1 cellular context compared by ENCODE assay signal in the genomic region with DNA sequence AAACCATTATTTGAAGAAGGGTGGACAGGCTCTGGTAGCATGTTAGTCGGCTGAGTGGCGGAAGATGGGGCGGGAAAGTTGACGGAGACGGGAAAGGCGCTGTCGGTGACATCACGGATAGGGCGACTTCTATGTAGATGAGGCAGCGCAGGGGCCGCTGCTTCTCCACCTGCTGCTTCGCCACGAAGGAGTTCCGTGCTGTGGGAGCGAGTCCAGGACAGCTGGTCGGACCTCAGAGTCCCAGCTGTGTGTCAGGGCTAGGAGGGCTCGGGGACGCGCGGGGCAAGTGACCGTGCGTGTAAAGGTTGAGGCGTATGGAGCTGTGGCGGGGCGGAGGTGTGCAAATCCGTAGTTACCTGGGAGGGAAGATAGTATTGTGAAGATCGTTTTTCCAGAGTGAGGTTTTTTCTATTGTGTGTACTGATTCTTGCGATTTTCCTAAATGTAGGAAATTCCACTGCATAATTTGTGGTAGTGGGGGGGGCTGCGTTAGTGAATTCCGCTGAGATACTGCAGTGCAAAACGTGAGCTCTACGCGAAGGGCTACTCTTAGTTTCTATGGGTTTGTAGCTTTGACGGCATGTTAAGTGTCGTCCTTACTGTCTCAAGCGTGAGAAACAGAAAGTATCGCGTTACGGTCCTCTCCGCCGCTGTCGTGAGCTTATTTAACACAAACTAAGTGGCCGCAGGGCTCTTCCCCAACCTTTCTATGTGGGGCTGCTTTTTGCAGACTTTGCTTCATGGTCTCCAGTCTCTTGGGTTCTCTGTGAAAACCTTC.
TF ChIP-seq lines count a peak whose summit lies in the region.

No MANE protein-coding gene starts in this region.

TF ChIP-seq in GM12878, 131 proteins besides CTCF, POLR2A, EP300 and RAD21 (continued from another document and continues in another):
- TF ChIP-seq, protein P1, sequence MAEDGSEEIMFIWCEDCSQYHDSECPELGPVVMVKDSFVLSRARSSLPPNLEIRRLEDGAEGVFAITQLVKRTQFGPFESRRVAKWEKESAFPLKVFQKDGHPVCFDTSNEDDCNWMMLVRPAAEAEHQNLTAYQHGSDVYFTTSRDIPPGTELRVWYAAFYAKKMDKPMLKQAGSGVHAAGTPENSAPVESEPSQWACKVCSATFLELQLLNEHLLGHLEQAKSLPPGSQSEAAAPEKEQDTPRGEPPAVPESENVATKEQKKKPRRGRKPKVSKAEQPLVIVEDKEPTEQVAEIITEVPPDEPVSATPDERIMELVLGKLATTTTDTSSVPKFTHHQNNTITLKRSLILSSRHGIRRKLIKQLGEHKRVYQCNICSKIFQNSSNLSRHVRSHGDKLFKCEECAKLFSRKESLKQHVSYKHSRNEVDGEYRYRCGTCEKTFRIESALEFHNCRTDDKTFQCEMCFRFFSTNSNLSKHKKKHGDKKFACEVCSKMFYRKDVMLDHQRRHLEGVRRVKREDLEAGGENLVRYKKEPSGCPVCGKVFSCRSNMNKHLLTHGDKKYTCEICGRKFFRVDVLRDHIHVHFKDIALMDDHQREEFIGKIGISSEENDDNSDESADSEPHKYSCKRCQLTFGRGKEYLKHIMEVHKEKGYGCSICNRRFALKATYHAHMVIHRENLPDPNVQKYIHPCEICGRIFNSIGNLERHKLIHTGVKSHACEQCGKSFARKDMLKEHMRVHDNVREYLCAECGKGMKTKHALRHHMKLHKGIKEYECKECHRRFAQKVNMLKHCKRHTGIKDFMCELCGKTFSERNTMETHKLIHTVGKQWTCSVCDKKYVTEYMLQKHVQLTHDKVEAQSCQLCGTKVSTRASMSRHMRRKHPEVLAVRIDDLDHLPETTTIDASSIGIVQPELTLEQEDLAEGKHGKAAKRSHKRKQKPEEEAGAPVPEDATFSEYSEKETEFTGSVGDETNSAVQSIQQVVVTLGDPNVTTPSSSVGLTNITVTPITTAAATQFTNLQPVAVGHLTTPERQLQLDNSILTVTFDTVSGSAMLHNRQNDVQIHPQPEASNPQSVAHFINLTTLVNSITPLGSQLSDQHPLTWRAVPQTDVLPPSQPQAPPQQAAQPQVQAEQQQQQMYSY (CRISPR knock-in tag; IDR thresholded peaks at IDR 0.05): peak; percentile 98
- TF ChIP-seq LARP7 (IDR thresholded peaks at IDR 0.05): no peak
- TF ChIP-seq SMAD1 (IDR thresholded peaks at IDR 0.05; ENCODE audit: low read depth, partially characterized antibody): peak; percentile 70
- TF ChIP-seq IKZF1 (conservative IDR thresholded peaks at IDR 0.05): peak; percentile 55; the same call in 1 of the 2 replicates
- TF ChIP-seq PML (IDR thresholded peaks at IDR 0.05; ENCODE audit: low read length): peak; percentile 100
- no peak for TF ChIP-seq ZNF24 (IDR thresholded peaks at IDR 0.05)
- TF ChIP-seq SP1 (IDR thresholded peaks at IDR 0.05; ENCODE audit: low read depth, low read length): no peak
- no peak for TF ChIP-seq CEBPB (IDR thresholded peaks at IDR 0.05; ENCODE audit: borderline replicate concordance in 1 of 2, low read depth in 2 of 2, low read length in 2 of 2)
- TF ChIP-seq RELA (IDR thresholded peaks at IDR 0.05; ENCODE audit: borderline replicate concordance, partially characterized antibody): no peak
- 0 out of 2 replicates have a peak, but pooled peaks have one; percentile 23 for TF ChIP-seq STAT1 (conservative IDR thresholded peaks at IDR 0.05)
- no peak for TF ChIP-seq SIX5 (IDR thresholded peaks at IDR 0.05; ENCODE audit: low read depth, low read length, severe bottlenecking)
- peak; percentile 38; the same call in 1 of the 2 replicates for TF ChIP-seq EED (IDR thresholded peaks at IDR 0.05; ENCODE audit: low read depth)
- TF ChIP-seq IRF4 (IDR thresholded peaks at IDR 0.05; ENCODE audit: low read depth, low read length): no peak
- TF ChIP-seq, protein P2, sequence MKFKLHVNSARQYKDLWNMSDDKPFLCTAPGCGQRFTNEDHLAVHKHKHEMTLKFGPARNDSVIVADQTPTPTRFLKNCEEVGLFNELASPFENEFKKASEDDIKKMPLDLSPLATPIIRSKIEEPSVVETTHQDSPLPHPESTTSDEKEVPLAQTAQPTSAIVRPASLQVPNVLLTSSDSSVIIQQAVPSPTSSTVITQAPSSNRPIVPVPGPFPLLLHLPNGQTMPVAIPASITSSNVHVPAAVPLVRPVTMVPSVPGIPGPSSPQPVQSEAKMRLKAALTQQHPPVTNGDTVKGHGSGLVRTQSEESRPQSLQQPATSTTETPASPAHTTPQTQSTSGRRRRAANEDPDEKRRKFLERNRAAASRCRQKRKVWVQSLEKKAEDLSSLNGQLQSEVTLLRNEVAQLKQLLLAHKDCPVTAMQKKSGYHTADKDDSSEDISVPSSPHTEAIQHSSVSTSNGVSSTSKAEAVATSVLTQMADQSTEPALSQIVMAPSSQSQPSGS (IDR thresholded peaks at IDR 0.05; ENCODE audit: low read length): no peak; the same call in 1 of the 2 replicates
- no peak for TF ChIP-seq JUND (IDR thresholded peaks at IDR 0.05; ENCODE audit: low read depth, low read length)
- TF ChIP-seq, protein P3, sequence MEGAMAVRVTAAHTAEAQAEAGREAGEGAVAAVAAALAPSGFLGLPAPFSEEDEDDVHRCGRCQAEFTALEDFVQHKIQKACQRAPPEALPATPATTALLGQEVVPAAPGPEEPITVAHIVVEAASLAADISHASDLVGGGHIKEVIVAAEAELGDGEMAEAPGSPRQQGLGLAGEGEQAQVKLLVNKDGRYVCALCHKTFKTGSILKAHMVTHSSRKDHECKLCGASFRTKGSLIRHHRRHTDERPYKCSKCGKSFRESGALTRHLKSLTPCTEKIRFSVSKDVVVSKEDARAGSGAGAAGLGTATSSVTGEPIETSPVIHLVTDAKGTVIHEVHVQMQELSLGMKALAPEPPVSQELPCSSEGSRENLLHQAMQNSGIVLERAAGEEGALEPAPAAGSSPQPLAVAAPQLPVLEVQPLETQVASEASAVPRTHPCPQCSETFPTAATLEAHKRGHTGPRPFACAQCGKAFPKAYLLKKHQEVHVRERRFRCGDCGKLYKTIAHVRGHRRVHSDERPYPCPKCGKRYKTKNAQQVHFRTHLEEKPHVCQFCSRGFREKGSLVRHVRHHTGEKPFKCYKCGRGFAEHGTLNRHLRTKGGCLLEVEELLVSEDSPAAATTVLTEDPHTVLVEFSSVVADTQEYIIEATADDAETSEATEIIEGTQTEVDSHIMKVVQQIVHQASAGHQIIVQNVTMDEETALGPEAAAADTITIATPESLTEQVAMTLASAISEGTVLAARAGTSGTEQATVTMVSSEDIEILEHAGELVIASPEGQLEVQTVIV (IDR thresholded peaks at IDR 0.05; ENCODE audit: borderline replicate concordance, partially characterized antibody): no peak
- peak; percentile 71 to 73 for TF ChIP-seq IKZF2 (IDR thresholded peaks at IDR 0.05)
- TF ChIP-seq, protein P4, sequence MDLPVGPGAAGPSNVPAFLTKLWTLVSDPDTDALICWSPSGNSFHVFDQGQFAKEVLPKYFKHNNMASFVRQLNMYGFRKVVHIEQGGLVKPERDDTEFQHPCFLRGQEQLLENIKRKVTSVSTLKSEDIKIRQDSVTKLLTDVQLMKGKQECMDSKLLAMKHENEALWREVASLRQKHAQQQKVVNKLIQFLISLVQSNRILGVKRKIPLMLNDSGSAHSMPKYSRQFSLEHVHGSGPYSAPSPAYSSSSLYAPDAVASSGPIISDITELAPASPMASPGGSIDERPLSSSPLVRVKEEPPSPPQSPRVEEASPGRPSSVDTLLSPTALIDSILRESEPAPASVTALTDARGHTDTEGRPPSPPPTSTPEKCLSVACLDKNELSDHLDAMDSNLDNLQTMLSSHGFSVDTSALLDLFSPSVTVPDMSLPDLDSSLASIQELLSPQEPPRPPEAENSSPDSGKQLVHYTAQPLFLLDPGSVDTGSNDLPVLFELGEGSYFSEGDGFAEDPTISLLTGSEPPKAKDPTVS (IDR thresholded peaks at IDR 0.05; ENCODE audit: low read depth, low read length): no peak
- TF ChIP-seq CBFB (IDR thresholded peaks at IDR 0.05; ENCODE audit: low read depth): peak; percentile 98
- TF ChIP-seq FOXK2 (IDR thresholded peaks at IDR 0.05): no peak
- no peak for TF ChIP-seq CHD1 (IDR thresholded peaks at IDR 0.05; ENCODE audit: low read depth, low read length)
- no peak for TF ChIP-seq MXI1 (IDR thresholded peaks at IDR 0.05; ENCODE audit: low read depth, low read length)
- TF ChIP-seq TARDBP (IDR thresholded peaks at IDR 0.05; ENCODE audit: borderline replicate concordance): no peak
- peak; percentile 86 for TF ChIP-seq BCL11A (IDR thresholded peaks at IDR 0.05; ENCODE audit: low read depth, low read length)
- no peak for TF ChIP-seq ZNF207 (IDR thresholded peaks at IDR 0.05; ENCODE audit: borderline replicate concordance)
- TF ChIP-seq, protein P5, sequence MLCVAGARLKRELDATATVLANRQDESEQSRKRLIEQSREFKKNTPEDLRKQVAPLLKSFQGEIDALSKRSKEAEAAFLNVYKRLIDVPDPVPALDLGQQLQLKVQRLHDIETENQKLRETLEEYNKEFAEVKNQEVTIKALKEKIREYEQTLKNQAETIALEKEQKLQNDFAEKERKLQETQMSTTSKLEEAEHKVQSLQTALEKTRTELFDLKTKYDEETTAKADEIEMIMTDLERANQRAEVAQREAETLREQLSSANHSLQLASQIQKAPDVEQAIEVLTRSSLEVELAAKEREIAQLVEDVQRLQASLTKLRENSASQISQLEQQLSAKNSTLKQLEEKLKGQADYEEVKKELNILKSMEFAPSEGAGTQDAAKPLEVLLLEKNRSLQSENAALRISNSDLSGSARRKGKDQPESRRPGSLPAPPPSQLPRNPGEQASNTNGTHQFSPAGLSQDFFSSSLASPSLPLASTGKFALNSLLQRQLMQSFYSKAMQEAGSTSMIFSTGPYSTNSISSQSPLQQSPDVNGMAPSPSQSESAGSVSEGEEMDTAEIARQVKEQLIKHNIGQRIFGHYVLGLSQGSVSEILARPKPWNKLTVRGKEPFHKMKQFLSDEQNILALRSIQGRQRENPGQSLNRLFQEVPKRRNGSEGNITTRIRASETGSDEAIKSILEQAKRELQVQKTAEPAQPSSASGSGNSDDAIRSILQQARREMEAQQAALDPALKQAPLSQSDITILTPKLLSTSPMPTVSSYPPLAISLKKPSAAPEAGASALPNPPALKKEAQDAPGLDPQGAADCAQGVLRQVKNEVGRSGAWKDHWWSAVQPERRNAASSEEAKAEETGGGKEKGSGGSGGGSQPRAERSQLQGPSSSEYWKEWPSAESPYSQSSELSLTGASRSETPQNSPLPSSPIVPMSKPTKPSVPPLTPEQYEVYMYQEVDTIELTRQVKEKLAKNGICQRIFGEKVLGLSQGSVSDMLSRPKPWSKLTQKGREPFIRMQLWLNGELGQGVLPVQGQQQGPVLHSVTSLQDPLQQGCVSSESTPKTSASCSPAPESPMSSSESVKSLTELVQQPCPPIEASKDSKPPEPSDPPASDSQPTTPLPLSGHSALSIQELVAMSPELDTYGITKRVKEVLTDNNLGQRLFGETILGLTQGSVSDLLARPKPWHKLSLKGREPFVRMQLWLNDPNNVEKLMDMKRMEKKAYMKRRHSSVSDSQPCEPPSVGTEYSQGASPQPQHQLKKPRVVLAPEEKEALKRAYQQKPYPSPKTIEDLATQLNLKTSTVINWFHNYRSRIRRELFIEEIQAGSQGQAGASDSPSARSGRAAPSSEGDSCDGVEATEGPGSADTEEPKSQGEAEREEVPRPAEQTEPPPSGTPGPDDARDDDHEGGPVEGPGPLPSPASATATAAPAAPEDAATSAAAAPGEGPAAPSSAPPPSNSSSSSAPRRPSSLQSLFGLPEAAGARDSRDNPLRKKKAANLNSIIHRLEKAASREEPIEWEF (IDR thresholded peaks at IDR 0.05; ENCODE audit: insufficient replicate concordance, low read depth, low read length): no peak
- no peak for TF ChIP-seq ZNF274 (IDR thresholded peaks at IDR 0.05; ENCODE audit: insufficient read depth, insufficient read length)
- no peak for TF ChIP-seq ZSCAN29 (IDR thresholded peaks at IDR 0.05)
- no peak for TF ChIP-seq RAD51 (IDR thresholded peaks at IDR 0.05)
- TF ChIP-seq, protein P6, sequence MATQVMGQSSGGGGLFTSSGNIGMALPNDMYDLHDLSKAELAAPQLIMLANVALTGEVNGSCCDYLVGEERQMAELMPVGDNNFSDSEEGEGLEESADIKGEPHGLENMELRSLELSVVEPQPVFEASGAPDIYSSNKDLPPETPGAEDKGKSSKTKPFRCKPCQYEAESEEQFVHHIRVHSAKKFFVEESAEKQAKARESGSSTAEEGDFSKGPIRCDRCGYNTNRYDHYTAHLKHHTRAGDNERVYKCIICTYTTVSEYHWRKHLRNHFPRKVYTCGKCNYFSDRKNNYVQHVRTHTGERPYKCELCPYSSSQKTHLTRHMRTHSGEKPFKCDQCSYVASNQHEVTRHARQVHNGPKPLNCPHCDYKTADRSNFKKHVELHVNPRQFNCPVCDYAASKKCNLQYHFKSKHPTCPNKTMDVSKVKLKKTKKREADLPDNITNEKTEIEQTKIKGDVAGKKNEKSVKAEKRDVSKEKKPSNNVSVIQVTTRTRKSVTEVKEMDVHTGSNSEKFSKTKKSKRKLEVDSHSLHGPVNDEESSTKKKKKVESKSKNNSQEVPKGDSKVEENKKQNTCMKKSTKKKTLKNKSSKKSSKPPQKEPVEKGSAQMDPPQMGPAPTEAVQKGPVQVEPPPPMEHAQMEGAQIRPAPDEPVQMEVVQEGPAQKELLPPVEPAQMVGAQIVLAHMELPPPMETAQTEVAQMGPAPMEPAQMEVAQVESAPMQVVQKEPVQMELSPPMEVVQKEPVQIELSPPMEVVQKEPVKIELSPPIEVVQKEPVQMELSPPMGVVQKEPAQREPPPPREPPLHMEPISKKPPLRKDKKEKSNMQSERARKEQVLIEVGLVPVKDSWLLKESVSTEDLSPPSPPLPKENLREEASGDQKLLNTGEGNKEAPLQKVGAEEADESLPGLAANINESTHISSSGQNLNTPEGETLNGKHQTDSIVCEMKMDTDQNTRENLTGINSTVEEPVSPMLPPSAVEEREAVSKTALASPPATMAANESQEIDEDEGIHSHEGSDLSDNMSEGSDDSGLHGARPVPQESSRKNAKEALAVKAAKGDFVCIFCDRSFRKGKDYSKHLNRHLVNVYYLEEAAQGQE (IDR thresholded peaks at IDR 0.05; ENCODE audit: low read depth, low read length): no peak
- TF ChIP-seq FOS (IDR thresholded peaks at IDR 0.05; ENCODE audit: borderline replicate concordance, extremely low read depth, insufficient read length): no peak
- TF ChIP-seq NR2C1 (IDR thresholded peaks at IDR 0.05): no peak
- no peak for TF ChIP-seq KDM1A (IDR thresholded peaks at IDR 0.05; ENCODE audit: borderline replicate concordance)
- no peak for TF ChIP-seq RB1 (IDR thresholded peaks at IDR 0.05; ENCODE audit: borderline replicate concordance)
- peak; percentile 51 for TF ChIP-seq KLF5 (IDR thresholded peaks at IDR 0.05; ENCODE audit: partially characterized antibody)
- no peak for TF ChIP-seq MYC (IDR thresholded peaks at IDR 0.05; ENCODE audit: insufficient read depth, insufficient read length, insufficient replicate concordance, low read length, severe bottlenecking)
- no peak for TF ChIP-seq GATAD2B (conservative IDR thresholded peaks at IDR 0.05; ENCODE audit: low read depth)
